In the genomic region with DNA sequence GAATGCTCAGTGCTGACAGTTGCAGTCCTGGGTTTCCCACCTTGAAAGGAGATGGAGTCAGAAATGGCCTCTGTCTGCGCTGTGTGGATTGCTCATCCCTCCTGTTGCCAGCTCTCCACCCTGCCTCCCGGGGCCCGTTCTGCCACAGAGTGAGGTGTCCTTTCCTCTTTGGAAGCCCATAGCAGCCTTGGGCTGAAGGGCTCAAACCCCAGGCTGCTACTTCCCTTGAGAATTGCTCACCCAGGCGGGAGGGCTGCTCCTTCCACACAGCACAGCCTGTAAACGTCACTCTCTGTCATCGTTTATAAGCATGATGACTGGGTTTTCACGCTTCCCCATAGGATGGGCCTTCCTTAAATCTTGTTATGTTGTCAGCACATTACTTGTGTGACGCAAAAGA, we compare ENCODE assay signal across 2 cellular contexts.
TF ChIP-seq lines count a peak whose summit lies in the region.

No MANE protein-coding gene starts in this region.

TF ChIP-seq in GM23338, 12 proteins besides CTCF, POLR2A, EP300 and RAD21 (continued from another document):
- TF ChIP-seq REST (IDR thresholded peaks at IDR 0.05; ENCODE audit: unreplicated experiment) (no peak), EZH2phosphoT487 (IDR thresholded peaks at IDR 0.05; ENCODE audit: unreplicated experiment) (no peak), EZH2 (IDR thresholded peaks at IDR 0.05; ENCODE audit: low read depth, unreplicated experiment) (no peak), POLR2AphosphoS5 (IDR thresholded peaks at IDR 0.05; ENCODE audit: low read depth) (no peak), NANOG (IDR thresholded peaks at IDR 0.05; ENCODE audit: borderline replicate concordance) (no peak)
- TF ChIP-seq, protein P1, sequence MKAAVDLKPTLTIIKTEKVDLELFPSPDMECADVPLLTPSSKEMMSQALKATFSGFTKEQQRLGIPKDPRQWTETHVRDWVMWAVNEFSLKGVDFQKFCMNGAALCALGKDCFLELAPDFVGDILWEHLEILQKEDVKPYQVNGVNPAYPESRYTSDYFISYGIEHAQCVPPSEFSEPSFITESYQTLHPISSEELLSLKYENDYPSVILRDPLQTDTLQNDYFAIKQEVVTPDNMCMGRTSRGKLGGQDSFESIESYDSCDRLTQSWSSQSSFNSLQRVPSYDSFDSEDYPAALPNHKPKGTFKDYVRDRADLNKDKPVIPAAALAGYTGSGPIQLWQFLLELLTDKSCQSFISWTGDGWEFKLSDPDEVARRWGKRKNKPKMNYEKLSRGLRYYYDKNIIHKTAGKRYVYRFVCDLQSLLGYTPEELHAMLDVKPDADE (IDR thresholded peaks at IDR 0.05), result no peak
- TF ChIP-seq, protein P2, sequence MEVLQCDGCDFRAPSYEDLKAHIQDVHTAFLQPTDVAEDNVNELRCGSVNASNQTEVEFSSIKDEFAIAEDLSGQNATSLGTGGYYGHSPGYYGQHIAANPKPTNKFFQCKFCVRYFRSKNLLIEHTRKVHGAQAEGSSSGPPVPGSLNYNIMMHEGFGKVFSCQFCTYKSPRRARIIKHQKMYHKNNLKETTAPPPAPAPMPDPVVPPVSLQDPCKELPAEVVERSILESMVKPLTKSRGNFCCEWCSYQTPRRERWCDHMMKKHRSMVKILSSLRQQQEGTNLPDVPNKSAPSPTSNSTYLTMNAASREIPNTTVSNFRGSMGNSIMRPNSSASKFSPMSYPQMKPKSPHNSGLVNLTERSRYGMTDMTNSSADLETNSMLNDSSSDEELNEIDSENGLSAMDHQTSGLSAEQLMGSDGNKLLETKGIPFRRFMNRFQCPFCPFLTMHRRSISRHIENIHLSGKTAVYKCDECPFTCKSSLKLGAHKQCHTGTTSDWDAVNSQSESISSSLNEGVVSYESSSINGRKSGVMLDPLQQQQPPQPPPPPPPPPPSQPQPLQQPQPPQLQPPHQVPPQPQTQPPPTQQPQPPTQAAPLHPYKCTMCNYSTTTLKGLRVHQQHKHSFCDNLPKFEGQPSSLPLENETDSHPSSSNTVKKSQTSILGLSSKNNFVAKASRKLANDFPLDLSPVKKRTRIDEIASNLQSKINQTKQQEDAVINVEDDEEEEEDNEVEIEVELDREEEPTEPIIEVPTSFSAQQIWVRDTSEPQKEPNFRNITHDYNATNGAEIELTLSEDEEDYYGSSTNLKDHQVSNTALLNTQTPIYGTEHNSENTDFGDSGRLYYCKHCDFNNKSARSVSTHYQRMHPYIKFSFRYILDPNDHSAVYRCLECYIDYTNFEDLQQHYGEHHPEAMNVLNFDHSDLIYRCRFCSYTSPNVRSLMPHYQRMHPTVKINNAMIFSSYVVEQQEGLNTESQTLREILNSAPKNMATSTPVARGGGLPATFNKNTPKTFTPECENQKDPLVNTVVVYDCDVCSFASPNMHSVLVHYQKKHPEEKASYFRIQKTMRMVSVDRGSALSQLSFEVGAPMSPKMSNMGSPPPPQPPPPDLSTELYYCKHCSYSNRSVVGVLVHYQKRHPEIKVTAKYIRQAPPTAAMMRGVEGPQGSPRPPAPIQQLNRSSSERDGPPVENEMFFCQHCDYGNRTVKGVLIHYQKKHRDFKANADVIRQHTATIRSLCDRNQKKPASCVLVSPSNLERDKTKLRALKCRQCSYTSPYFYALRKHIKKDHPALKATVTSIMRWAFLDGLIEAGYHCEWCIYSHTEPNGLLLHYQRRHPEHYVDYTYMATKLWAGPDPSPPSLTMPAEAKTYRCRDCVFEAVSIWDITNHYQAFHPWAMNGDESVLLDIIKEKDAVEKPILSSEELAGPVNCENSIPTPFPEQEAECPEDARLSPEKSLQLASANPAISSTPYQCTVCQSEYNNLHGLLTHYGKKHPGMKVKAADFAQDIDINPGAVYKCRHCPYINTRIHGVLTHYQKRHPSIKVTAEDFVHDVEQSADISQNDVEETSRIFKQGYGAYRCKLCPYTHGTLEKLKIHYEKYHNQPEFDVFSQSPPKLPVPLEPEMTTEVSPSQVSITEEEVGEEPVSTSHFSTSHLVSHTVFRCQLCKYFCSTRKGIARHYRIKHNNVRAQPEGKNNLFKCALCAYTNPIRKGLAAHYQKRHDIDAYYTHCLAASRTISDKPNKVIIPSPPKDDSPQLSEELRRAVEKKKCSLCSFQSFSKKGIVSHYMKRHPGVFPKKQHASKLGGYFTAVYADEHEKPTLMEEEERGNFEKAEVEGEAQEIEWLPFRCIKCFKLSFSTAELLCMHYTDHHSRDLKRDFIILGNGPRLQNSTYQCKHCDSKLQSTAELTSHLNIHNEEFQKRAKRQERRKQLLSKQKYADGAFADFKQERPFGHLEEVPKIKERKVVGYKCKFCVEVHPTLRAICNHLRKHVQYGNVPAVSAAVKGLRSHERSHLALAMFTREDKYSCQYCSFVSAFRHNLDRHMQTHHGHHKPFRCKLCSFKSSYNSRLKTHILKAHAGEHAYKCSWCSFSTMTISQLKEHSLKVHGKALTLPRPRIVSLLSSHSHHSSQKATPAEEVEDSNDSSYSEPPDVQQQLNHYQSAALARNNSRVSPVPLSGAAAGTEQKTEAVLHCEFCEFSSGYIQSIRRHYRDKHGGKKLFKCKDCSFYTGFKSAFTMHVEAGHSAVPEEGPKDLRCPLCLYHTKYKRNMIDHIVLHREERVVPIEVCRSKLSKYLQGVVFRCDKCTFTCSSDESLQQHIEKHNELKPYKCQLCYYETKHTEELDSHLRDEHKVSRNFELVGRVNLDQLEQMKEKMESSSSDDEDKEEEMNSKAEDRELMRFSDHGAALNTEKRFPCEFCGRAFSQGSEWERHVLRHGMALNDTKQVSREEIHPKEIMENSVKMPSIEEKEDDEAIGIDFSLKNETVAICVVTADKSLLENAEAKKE (CRISPR knock-in tag; IDR thresholded peaks at IDR 0.05), result no peak

TF ChIP-seq in HepG2, 621 proteins besides CTCF, POLR2A, EP300 and RAD21 (continued from another document):
- no peak for TF ChIP-seq POGK (CRISPR knock-in tag; conservative IDR thresholded peaks at IDR 0.05)
- no peak for TF ChIP-seq NFKB2 (CRISPR knock-in tag; IDR thresholded peaks at IDR 0.05; ENCODE audit: borderline replicate concordance)
- no peak for TF ChIP-seq TFDP1 (CRISPR knock-in tag; IDR thresholded peaks at IDR 0.05; ENCODE audit: borderline replicate concordance)
- no peak for TF ChIP-seq ZNF367 (CRISPR knock-in tag; IDR thresholded peaks at IDR 0.05; ENCODE audit: borderline replicate concordance)
- TF ChIP-seq, protein P3, sequence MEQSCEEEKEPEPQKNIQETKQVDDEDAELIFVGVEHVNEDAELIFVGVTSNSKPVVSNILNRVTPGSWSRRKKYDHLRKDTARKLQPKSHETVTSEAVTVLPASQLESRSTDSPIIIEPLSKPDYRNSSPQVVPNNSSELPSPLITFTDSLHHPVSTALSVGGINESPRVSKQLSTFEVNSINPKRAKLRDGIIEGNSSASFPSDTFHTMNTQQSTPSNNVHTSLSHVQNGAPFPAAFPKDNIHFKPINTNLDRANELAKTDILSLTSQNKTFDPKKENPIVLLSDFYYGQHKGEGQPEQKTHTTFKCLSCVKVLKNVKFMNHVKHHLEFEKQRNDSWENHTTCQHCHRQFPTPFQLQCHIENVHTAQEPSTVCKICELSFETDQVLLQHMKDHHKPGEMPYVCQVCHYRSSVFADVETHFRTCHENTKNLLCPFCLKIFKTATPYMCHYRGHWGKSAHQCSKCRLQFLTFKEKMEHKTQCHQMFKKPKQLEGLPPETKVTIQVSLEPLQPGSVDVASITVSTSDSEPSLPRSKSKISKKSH (CRISPR knock-in tag; IDR thresholded peaks at IDR 0.05; ENCODE audit: borderline replicate concordance), result no peak
- no peak for TF ChIP-seq ZNF280D (CRISPR knock-in tag; IDR thresholded peaks at IDR 0.05)
- no peak for TF ChIP-seq SOX5 (CRISPR knock-in tag; IDR thresholded peaks at IDR 0.05; ENCODE audit: borderline replicate concordance)
- no peak for TF ChIP-seq SPEN (CRISPR knock-in tag; IDR thresholded peaks at IDR 0.05; ENCODE audit: low read depth)
